Comparison of ENCODE assay signal across 11 cellular contexts in the genomic region with DNA sequence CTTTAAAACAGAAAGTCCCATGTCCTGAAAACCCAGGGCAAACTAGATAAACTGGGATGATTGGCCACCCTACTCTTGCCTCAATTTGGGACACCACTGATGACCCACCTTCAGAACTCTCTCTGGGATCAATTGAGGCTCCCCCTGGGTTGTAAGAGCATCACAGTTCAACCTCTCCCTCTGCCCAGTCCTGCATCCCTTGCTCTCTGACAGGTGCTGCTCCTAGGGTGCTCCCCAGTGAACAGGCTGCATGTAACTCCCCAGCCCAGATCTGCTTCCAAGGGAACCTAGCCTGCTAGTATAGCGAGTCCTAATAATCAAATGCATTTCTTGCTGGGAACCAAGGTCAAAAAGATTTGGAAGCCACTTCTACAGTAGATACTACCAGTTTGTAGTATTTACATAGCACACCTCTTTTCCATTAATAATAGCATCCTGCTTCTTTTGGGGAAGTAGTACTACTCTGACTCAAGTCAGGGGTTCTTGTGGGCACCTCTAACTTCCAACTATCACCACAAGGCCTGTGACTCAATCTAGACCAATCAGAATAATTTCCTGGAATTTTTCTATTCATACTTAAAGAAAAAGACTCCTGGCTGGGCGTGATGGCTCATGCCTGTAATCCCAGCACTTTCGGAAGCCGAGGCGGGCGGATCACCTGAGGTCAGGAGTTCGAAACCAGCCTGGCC.
DNase-seq lines count a peak whose midpoint lies in the region; ATAC-seq and TF ChIP-seq lines count a peak whose summit lies in the region.
"Had no signal": no experiment of that assay in that cellular context is flagged by ENCODE, and none has a peak within 500 bp of the region (broad histone marks: within the 10 kb centered on the region; RNA-seq: fewer than 3 reads in every experiment).

No MANE protein-coding gene starts in this region.

- ATAC-seq in GM19372 (IDR thresholded peaks at IDR 0.05; ENCODE audit: low read depth, unreplicated experiment): peak; percentile 44
- peak; percentile 43 for ATAC-seq in HG02870 (IDR thresholded peaks at IDR 0.05; ENCODE audit: unreplicated experiment)
- ATAC-seq: HCT116 had no signal

- no peak for TF ChIP-seq CTCF in OCI-LY3 (IDR thresholded peaks at IDR 0.05; ENCODE audit: low read depth, low read length)

- no peak overlapping the region for H3K4me3 ChIP-seq in OCI-LY3 (ENCODE audit: low read length)
- H3K4me3 ChIP-seq: esophagus muscularis mucosa had no signal

- peak overlapping the region; percentile 29; the same call in 1 of the 2 replicates for H3K4me2 ChIP-seq in OCI-LY3 (ENCODE audit: low read length)

- peaks cover 19% of the 10 kb centered on the region for H4K20me1 ChIP-seq in OCI-LY3 (ENCODE audit: insufficient read depth, low read length)

- H3K27me3 ChIP-seq in OCI-LY3 (ENCODE audit: low read depth, low read length): peaks cover 59% of the 10 kb centered on the region

- H3K4me1 ChIP-seq in OCI-LY3 (ENCODE audit: low read length): peaks cover 35% of the 10 kb centered on the region
- H3K4me1 ChIP-seq: esophagus muscularis mucosa had no signal

- H3K9ac ChIP-seq in OCI-LY3 (ENCODE audit: low read length): no peak overlapping the region

- no peak overlapping the region for H2AFZ ChIP-seq in OCI-LY3 (ENCODE audit: low read depth, low read length)

- H3K79me2 ChIP-seq in OCI-LY3 (ENCODE audit: low read length): no peaks in the 10 kb centered on the region

- H3K9me3 ChIP-seq in OCI-LY3 (ENCODE audit: insufficient read depth, low read length): no peaks in the 10 kb centered on the region
- H3K9me3 ChIP-seq: esophagus muscularis mucosa had no signal

- H3K36me3 ChIP-seq in OCI-LY3 (replicated peaks; ENCODE audit: low read depth, low read length): no peaks in the 10 kb centered on the region
- H3K36me3 ChIP-seq: esophagus muscularis mucosa had no signal

- DNase-seq in iris pigment epithelial cell (ENCODE audit: low read depth) (peak; percentile 12), NCI-H82 (lab: John Stamatoyannopoulos, UW) (no peak), NCI-H446 treated with DMSO at 0.1 percent for 48 hours (lab: John Stamatoyannopoulos, UW) (no peak), activated gamma-delta T cell (lab: John Stamatoyannopoulos, UW) (no peak)
- DNase-seq: stimulated activated naive CD4-positive, alpha-beta T cell treated with Interleukin-2 at 50 U/mL for 16 hours; SW 1271 had no signal

- no peak overlapping the region for H3K27ac ChIP-seq in OCI-LY3 (ENCODE audit: low read length)
- H3K27ac ChIP-seq: esophagus muscularis mucosa had no signal
